11 cellular contexts compared by ENCODE assay signal in genomic region chr1:164561007-164561406, GRCh38. TPM values are rescaled to one million over a fixed set of nuclear protein-coding genes. Genes with fewer than 3 reads are reported as not detected.
DNase-seq lines count a peak whose midpoint lies in the region; ATAC-seq and TF ChIP-seq lines count a peak whose summit lies in the region.
"Had no signal": no experiment of that assay in that cellular context is flagged by ENCODE, and none has a peak within 500 bp of the region (broad histone marks: within the 10 kb centered on the region; RNA-seq: fewer than 3 reads in every experiment).

No MANE protein-coding gene starts in this region.

- no peaks in the 10 kb centered on the region for H3K36me3 ChIP-seq in heart left ventricle
- no peaks in the 10 kb centered on the region for H3K36me3 ChIP-seq in mucosa of rectum (ENCODE audit: control insufficient read depth in 2 of 2, insufficient read depth in 2 of 2, low read length in 2 of 2)
- H3K36me3 ChIP-seq in urinary bladder (ENCODE audit: insufficient read depth): no peaks in the 10 kb centered on the region
- no peaks in the 10 kb centered on the region for H3K36me3 ChIP-seq in Karpas-422 (ENCODE audit: insufficient read depth, low read length)

- intact Hi-C loops in heart left ventricle (cut with DNase I): loop anchor here in 7 of 10 donors (2.0 to 10.0 kb wide), 10 partner anchors 46 to 352 kb away; no protein-coding TSS in a partner anchor
- intact Hi-C loops in cardiac septum (cut with DNase I): loop anchor here (10.0 kb wide), 1 partner anchor 144 kb away; no protein-coding TSS in a partner anchor

- no peak overlapping the region for H2AFZ ChIP-seq in Karpas-422 (ENCODE audit: low read length)

- no peak overlapping the region for H3K4me2 ChIP-seq in Karpas-422 (ENCODE audit: low read depth, low read length, poor library complexity, severe bottlenecking)

- whole genome bisulfite sequencing in heart left ventricle, 4 donors: 2 to 4% (median 3%) methylated on average over 7 of the region's 7 CpGs
- WGBS in urinary bladder: 3% methylated on average over 7 of the region's 7 CpGs

- H3K9ac ChIP-seq in mucosa of rectum (ENCODE audit: low read depth in 1 of 2, low read length in 2 of 2) (peak overlapping the region; percentile 67 to 76), Karpas-422 (ENCODE audit: low read length) (no peak overlapping the region)

- no peak for ATAC-seq in heart left ventricle
- ATAC-seq: HCT116 had no signal

- H3K27ac ChIP-seq in heart left ventricle: peak overlapping the region; percentile 46 to 87 (median 84)
- H3K27ac ChIP-seq in coronary artery: peak overlapping the region; percentile 81 to 87
- H3K27ac ChIP-seq in mucosa of rectum (ENCODE audit: low read depth in 2 of 2, low read length in 2 of 2): peak overlapping the region; percentile 61 to 66
- peak overlapping the region; percentile 59 for H3K27ac ChIP-seq in urinary bladder (ENCODE audit: low read depth)
- H3K27ac ChIP-seq in Karpas-422 (ENCODE audit: low read length): no peak overlapping the region

- no peak for TF ChIP-seq CTCF in heart left ventricle (IDR thresholded peaks at IDR 0.05)
- TF ChIP-seq CTCF in coronary artery (IDR thresholded peaks at IDR 0.05): no peak

- H4K20me1 ChIP-seq in Karpas-422 (ENCODE audit: insufficient read depth, low read depth, low read length): no peaks in the 10 kb centered on the region

- H3K27me3 ChIP-seq in heart left ventricle: peaks cover 0 to 6% (median 0%) of the 10 kb centered on the region in 9 donors
- H3K27me3 ChIP-seq in mucosa of rectum (ENCODE audit: control insufficient read depth in 2 of 2, insufficient read depth in 2 of 2, low read length in 2 of 2): no peaks in the 10 kb centered on the region
- H3K27me3 ChIP-seq in Karpas-422 (ENCODE audit: low read length): no peaks in the 10 kb centered on the region

- H3K9me3 ChIP-seq in heart left ventricle (no peaks in the 10 kb centered on the region), mucosa of rectum (ENCODE audit: control insufficient read depth in 2 of 2, low read length in 2 of 2) (no peaks in the 10 kb centered on the region), Karpas-422 (ENCODE audit: low read length) (no peaks in the 10 kb centered on the region)

- H3K4me3 ChIP-seq in heart left ventricle (peak overlapping the region; percentile 58 to 88 (median 73)), coronary artery (peak overlapping the region; percentile 72), mucosa of rectum (ENCODE audit: low read length in 2 of 2) (peak overlapping the region; percentile 78 to 88), urinary bladder (ENCODE audit: low read depth, low read length) (peak overlapping the region; percentile 84), Karpas-422 (ENCODE audit: low read length) (no peak overlapping the region)

- no peak for TF ChIP-seq POLR2A in heart left ventricle (IDR thresholded peaks at IDR 0.05)

- DNase-seq in heart left ventricle: no peak
- DNase-seq in cardiac septum (ENCODE audit: low spot score): no peak
- no peak for DNase-seq in coronary artery (ENCODE audit: low spot score)
- DNase-seq in cerebellum (ENCODE audit: low spot score): no peak
- no peak for DNase-seq in activated T-cell treated with anti-CD3 and anti-CD28 coated beads, Interleukin-2, amount 50 U/mL, for 48 hours
- no peak for DNase-seq in Karpas-422
- DNase-seq: NCI-H2029 had no signal

- no peaks in the 10 kb centered on the region for H3K9me2 ChIP-seq in Karpas-422 (replicated peaks; ENCODE audit: insufficient read depth, low read length)

- no peaks in the 10 kb centered on the region for H3K79me2 ChIP-seq in Karpas-422 (ENCODE audit: low read length)

- H3K4me1 ChIP-seq in heart left ventricle: peaks cover 0 to 29% (median 15%) of the 10 kb centered on the region in 12 donors
- H3K4me1 ChIP-seq in mucosa of rectum (ENCODE audit: control insufficient read depth in 2 of 2, insufficient read depth in 2 of 2, low read length in 2 of 2): peaks cover 7% of the 10 kb centered on the region in 2 donors
- no peaks in the 10 kb centered on the region for H3K4me1 ChIP-seq in urinary bladder (ENCODE audit: insufficient read depth)
- H3K4me1 ChIP-seq in Karpas-422 (ENCODE audit: low read length): peaks cover 18% of the 10 kb centered on the region

RNA-seq across cellular contexts. Expression of gene PBX1, which starts 2.0 kb away (rescaled TPM):
- total RNA-seq in heart left ventricle: 10 to 100 TPM; 24.0 to 78.2 (median 59.8) TPM
- polyA plus RNA-seq in heart left ventricle: 10 to 100 TPM; 15.2 to 28.7 TPM
- 52.2 TPM for total RNA-seq in cardiac septum
- 241 TPM for total RNA-seq in urinary bladder
- polyA plus RNA-seq in urinary bladder: 67.8 TPM
- 107 TPM for total RNA-seq in cerebellum
- 0.41 and 0.51 TPM in 2 replicates for total RNA-seq in Karpas-422 (2014; rRNA removed; shearing (Covaris generic); ENCODE audit: low replicate concordance)
- total RNA-seq: activated CD8-positive, alpha-beta memory T cell treated with anti-CD3 and anti-CD28 coated beads for 36 hours had no signal

Comparison
In these comparisons a context has a peak if more than half of its experiments do, and no peak if none do; other contexts are left out.
1. RNA of gene PBX1, which starts 2.0 kb away (total RNA-seq): 241 TPM in urinary bladder (single experiment), 107 TPM in cerebellum (single experiment), 24.0 to 78.2 TPM in heart left ventricle and 52.2 TPM in cardiac septum (single experiment); 0.41 to 0.51 TPM in Karpas-422; every median in the first group is over 10 times any median in the second.